Comparison of ENCODE assay signal across 8 cellular contexts in genomic region chr10:97498841-97499560, GRCh38. TPM values are rescaled to one million over a fixed set of nuclear protein-coding genes. Genes with fewer than 3 reads are reported as not detected.
DNase-seq lines count a peak whose midpoint lies in the region; ATAC-seq and TF ChIP-seq lines count a peak whose summit lies in the region.

Gene UBTD1, plus strand, starts transcription at chr10:97498924. Its CDS starts 280 bp downstream, at chr10:97499204.

- H3K4me1 ChIP-seq in HAP-1 (peaks cover 13% of the 10 kb centered on the region), uterus (peaks cover 7 to 12% of the 10 kb centered on the region in 2 donors)

- in situ Hi-C loops in HAP-1 (cut with MboI; ENCODE audit: low sequenced_read_pairs): no loop called here

- no peak for TF ChIP-seq CTCF in CD4-positive, alpha-beta T cell (IDR thresholded peaks at IDR 0.05)
- peak; percentile 5 to 26 (median 23) for TF ChIP-seq CTCF in uterus (IDR thresholded peaks at IDR 0.05)

- H3K36me3 ChIP-seq in HAP-1 (replicated peaks): peaks cover 8% of the 10 kb centered on the region
- no peaks in the 10 kb centered on the region for H3K36me3 ChIP-seq in uterus

- peak within 1 kb of the TSS; percentile 75 for H3K27ac ChIP-seq in CD4-positive, alpha-beta T cell (ENCODE audit: low read depth, low read length)
- H3K27ac ChIP-seq in uterus: peak within 1 kb of the TSS; percentile 81 to 94

- peaks cover 15% of the 10 kb centered on the region for H3K27me3 Mint-ChIP-seq in CD4-positive, alpha-beta T cell
- H3K27me3 Mint-ChIP-seq in activated naive CD4-positive, alpha-beta T cell treated with anti-CD3 and anti-CD28 coated beads for 36 hours (ENCODE audit: low read depth): peaks cover 21% of the 10 kb centered on the region

- H3K4me3 ChIP-seq in HAP-1: peak within 1 kb of the TSS; percentile 83
- peak within 1 kb of the TSS; percentile 81 to 99 for H3K4me3 ChIP-seq in uterus

- H3K4me1 Mint-ChIP-seq in CD4-positive, alpha-beta T cell (ENCODE audit: low read depth): peaks cover 45% of the 10 kb centered on the region
- peaks cover 39% of the 10 kb centered on the region for H3K4me1 Mint-ChIP-seq in activated naive CD4-positive, alpha-beta T cell treated with anti-CD3 and anti-CD28 coated beads for 36 hours (ENCODE audit: low read depth)

- POLR2A ChIA-PET in CD4-positive, alpha-beta T cell (lab: Charles Lee): interaction anchor here (1.0 to 1.5 kb wide), 10 partner anchors 9 to 238 kb away, joined by 3 to 5 read pairs (median 3); partner anchors contain the start of genes AVPI1, RRP12 and ZFYVE27

- peak within 1 kb of the TSS; percentile 91 for H3K27ac Mint-ChIP-seq in CD4-positive, alpha-beta T cell
- peak within 1 kb of the TSS; percentile 94 for H3K27ac Mint-ChIP-seq in activated naive CD4-positive, alpha-beta T cell treated with anti-CD3 and anti-CD28 coated beads for 36 hours

- no peaks in the 10 kb centered on the region for H3K9me3 ChIP-seq in CD4-positive, alpha-beta T cell (ENCODE audit: control insufficient read depth, low read length)
- H3K9me3 ChIP-seq in HAP-1 (no peaks in the 10 kb centered on the region), uterus (no peaks in the 10 kb centered on the region)

- CTCF ChIA-PET in CD4-positive, alpha-beta T cell (lab: Charles Lee): interaction anchor here (1.2 kb wide), 1 partner anchor 98 kb away, joined by 3 read pairs; the partner anchor contains the start of gene RRP12
- CTCF ChIA-PET in activated naive CD4-positive, alpha-beta T cell treated with anti-CD3 and anti-CD28 coated beads for 36 hours (lab: Charles Lee): interaction anchor here (0.6 to 2.1 kb wide), 5 partner anchors 31 to 55 kb away, joined by 4 to 6 read pairs (median 4); no protein-coding TSS in a partner anchor

- H3K9me3 Mint-ChIP-seq in CD4-positive, alpha-beta T cell: no peaks in the 10 kb centered on the region
- H3K9me3 Mint-ChIP-seq in activated naive CD4-positive, alpha-beta T cell treated with anti-CD3 and anti-CD28 coated beads for 36 hours: no peaks in the 10 kb centered on the region

- TF ChIP-seq POLR2A in uterus (IDR thresholded peaks at IDR 0.05): peak; percentile 33 to 39

- intact Hi-C loops in CD4-positive, alpha-beta T cell (cut with DNase I, micrococcal nuclease): loop anchor here (1.0 to 10.0 kb wide), 11 partner anchors 54 to 1926 kb away; partner anchors contain the start of genes ARHGAP19 (in 1 of the 2), LCOR (in 1 of the 2), MORN4 (in 1 of the 2) and PI4K2A (in 1 of the 2)
- intact Hi-C loops in activated naive CD4-positive, alpha-beta T cell treated with anti-CD3 and anti-CD28 coated beads for 36 hours (cut with micrococcal nuclease): loop anchor here (1.0 to 5.0 kb wide), 14 partner anchors 36 to 912 kb away; partner anchors contain the start of genes ARHGAP19, AVPI1, EXOSC1 and PGAM1
- intact Hi-C loops in uterus (cut with DNase I; ENCODE audit: low total_unique reads): loop anchor here (10.0 kb wide), 1 partner anchor 46 kb away; no protein-coding TSS in a partner anchor

- peak within 1 kb of the TSS; percentile 99 for H3K4me3 Mint-ChIP-seq in CD4-positive, alpha-beta T cell
- peak within 1 kb of the TSS; percentile 87 for H3K4me3 Mint-ChIP-seq in activated naive CD4-positive, alpha-beta T cell treated with anti-CD3 and anti-CD28 coated beads for 36 hours

- no peaks in the 10 kb centered on the region for H3K27me3 ChIP-seq in CD4-positive, alpha-beta T cell (ENCODE audit: control insufficient read depth, insufficient read depth, low read length)
- no peaks in the 10 kb centered on the region for H3K27me3 ChIP-seq in HAP-1 (ENCODE audit: low read depth)
- H3K27me3 ChIP-seq in uterus: no peaks in the 10 kb centered on the region

- peaks cover 22% of the 10 kb centered on the region for H3K36me3 Mint-ChIP-seq in CD4-positive, alpha-beta T cell (ENCODE audit: low read depth)
- H3K36me3 Mint-ChIP-seq in activated naive CD4-positive, alpha-beta T cell treated with anti-CD3 and anti-CD28 coated beads for 36 hours (ENCODE audit: low read depth): peaks cover 9% of the 10 kb centered on the region

- ATAC-seq in CD4-positive, alpha-beta T cell (ENCODE audit: poor library complexity): no peak
- ATAC-seq in GM18868 (IDR thresholded peaks at IDR 0.05; ENCODE audit: unreplicated experiment): no peak

- peak in 9 of 10 experiments; percentile 2 to 47 (median 16) for DNase-seq in CD4-positive, alpha-beta T cell
- peak in 1 of 2 experiments; percentile 62 for DNase-seq in HAP-1 (ENCODE audit: low spot score in 2 of 2)
- peak; percentile 58 for DNase-seq in OCI-M1 (lab: John Stamatoyannopoulos, UW)
- peak; percentile 34 for DNase-seq in activated naive CD4-positive, alpha-beta T cell treated with anti-CD3 and anti-CD28 coated beads for 36 hours
- no peak for DNase-seq in glomerular endothelial cell (ENCODE audit: extremely low read depth, low read depth, low spot score)
- DNase-seq in occipital lobe (lab: John Stamatoyannopoulos, UW): peak; percentile 59
- peak in 1 of 2 donors; percentile 63 for DNase-seq in uterus

RNA-seq across cellular contexts. Expression of gene UBTD1, which starts in this region (rescaled TPM):
- total RNA-seq in CD4-positive, alpha-beta T cell: under 1 TPM; 0.56 to 0.80 TPM
- total RNA-seq in activated naive CD4-positive, alpha-beta T cell treated with anti-CD3 and anti-CD28 coated beads for 36 hours: 1 to 10 TPM in 1 of 2 experiments, under 1 TPM in 1; 0.86 to 1.3 TPM
- total RNA-seq in glomerular endothelial cell (105 and 111 TPM in 2 replicates), occipital lobe (1.1 TPM), uterus (10 to 100 TPM in 1 of 4 donors, 1 to 10 TPM in 2, under 1 TPM in 1; 0.29 to 25.9 (median 6.7) TPM)

Comparison
In these comparisons a context has a peak if more than half of its experiments do, and no peak if none do; other contexts are left out.
1. Peak in DNase-seq and H3K27ac ChIP-seq in CD4-positive, alpha-beta T cell; RNA of the gene not detected or under 1 TPM.